ENCODE assay signal across 27 cellular contexts in genomic region chr10:75123088-75123682, GRCh38. TPM values are rescaled to one million over a fixed set of nuclear protein-coding genes. Genes with fewer than 3 reads are reported as not detected.
DNase-seq lines count a peak whose midpoint lies in the region; ATAC-seq and TF ChIP-seq lines count a peak whose summit lies in the region.
"Had no signal": no experiment of that assay in that cellular context is flagged by ENCODE, and none has a peak within 500 bp of the region (broad histone marks: within the 10 kb centered on the region; RNA-seq: fewer than 3 reads in every experiment).

No MANE protein-coding gene starts in this region.

- 0 out of 2 replicates have a peak overlapping the region, but pooled peaks have one; percentile 39 for H3K27ac Mint-ChIP-seq in WTC11
- H3K27ac Mint-ChIP-seq in osteocyte (ENCODE audit: unreplicated experiment) = no peak overlapping the region

- intact Hi-C loops in cardiac septum (cut with DNase I) (no loop called here), mucosa of descending colon (cut with DNase I, micrococcal nuclease) (no loop called here), colonic mucosa (cut with DNase I) (no loop called here)

- ATAC-seq in WTC11 (0 out of 2 replicates have a peak, but pooled peaks have one; percentile 22), mucosa of descending colon (peak; percentile 22)
- ATAC-seq: left lobe of liver had no signal

- H3K4me1 ChIP-seq in cardiac muscle cell (ENCODE audit: low read depth) (peaks cover 8% of the 10 kb centered on the region), mucosa of descending colon (ENCODE audit: low read depth) (peaks cover 5% of the 10 kb centered on the region), colonic mucosa (no peaks in the 10 kb centered on the region)
- H3K4me1 ChIP-seq: prostate gland had no signal

- CTCF ChIA-PET in WTC11 (lab: Charles Lee) = interaction anchor here (0.9 to 1.2 kb wide), 2 partner anchors 17 to 23 kb away, joined by 3 read pairs; no protein-coding TSS in a partner anchor

- no peak for DNase-seq in cardiac muscle cell (ENCODE audit: low read depth in 1 of 2, low spot score in 1 of 2)
- no peak for DNase-seq in cardiac septum (ENCODE audit: low spot score)
- no peak for DNase-seq in WTC11 (ENCODE audit: low spot score)
- no peak for DNase-seq in mucosa of descending colon
- DNase-seq in colonic mucosa = no peak
- no peak for DNase-seq in osteocyte (ENCODE audit: extremely low spot score, unreplicated experiment)
- no peak for DNase-seq in activated gamma-delta T cell (lab: John Stamatoyannopoulos, UW)
- DNase-seq: activated CD4-positive, alpha-beta T cell treated with anti-CD3 and anti-CD28 coated beads, Interleukin-2, amount 50 U/mL, for 48 hours; activated T-cell treated with anti-CD3 and anti-CD28 coated beads for 4 hours; central memory CD4-positive, alpha-beta T cell; dorsolateral prefrontal cortex; EL; foreskin fibroblast; H7; immature natural killer cell; NCI-H1436 treated with DMSO at 0.1 percent for 48 hours; NCI-H2107; NCI-H446; SK-N-SH; stimulated activated CD8-positive, alpha-beta memory T cell treated with anti-CD3 and anti-CD28 coated beads, Interleukin-4, amount 100 ng/mL, for 48 hours; uterus had no signal

- H3K4me3 Mint-ChIP-seq in WTC11 (no peak overlapping the region), osteocyte (ENCODE audit: unreplicated experiment) (no peak overlapping the region)
- H3K4me3 Mint-ChIP-seq: immature natural killer cell had no signal

- H3K9me3 Mint-ChIP-seq in WTC11 = no peaks in the 10 kb centered on the region
- no peaks in the 10 kb centered on the region for H3K9me3 Mint-ChIP-seq in osteocyte (ENCODE audit: unreplicated experiment)
- H3K9me3 Mint-ChIP-seq: immature natural killer cell had no signal

- TF ChIP-seq CTCF in cardiac muscle cell (IDR thresholded peaks at IDR 0.05; ENCODE audit: low read depth, low read length) (no peak), WTC11 (IDR thresholded peaks at IDR 0.05) (no peak), mucosa of descending colon (IDR thresholded peaks at IDR 0.05) (no peak), colonic mucosa (IDR thresholded peaks at IDR 0.05) (no peak), osteocyte (IDR thresholded peaks at IDR 0.05) (no peak)

- H3K4me1 Mint-ChIP-seq in WTC11 = peaks cover 7% of the 10 kb centered on the region; the same call in 1 of the 2 replicates
- peaks cover 15% of the 10 kb centered on the region for H3K4me1 Mint-ChIP-seq in osteocyte (ENCODE audit: unreplicated experiment)

- H3K9me3 ChIP-seq in cardiac muscle cell (ENCODE audit: low read depth) (no peaks in the 10 kb centered on the region), mucosa of descending colon (no peaks in the 10 kb centered on the region), colonic mucosa (no peaks in the 10 kb centered on the region)
- H3K9me3 ChIP-seq: ascending aorta, prostate gland, SK-N-SH, uterus had no signal

- H3K36me3 Mint-ChIP-seq in WTC11 = no peaks in the 10 kb centered on the region; the same call in 1 of the 2 replicates
- H3K36me3 Mint-ChIP-seq in osteocyte (ENCODE audit: unreplicated experiment) = peaks cover 15% of the 10 kb centered on the region
- H3K36me3 Mint-ChIP-seq: immature natural killer cell had no signal

- H3K27ac ChIP-seq in cardiac muscle cell (peak overlapping the region; percentile 57), colonic mucosa (no peak overlapping the region)
- H3K27ac ChIP-seq: ascending aorta, C4-2B, dorsolateral prefrontal cortex, hepatocyte, KMS-11, prostate gland, uterus had no signal

- no peaks in the 10 kb centered on the region for H3K36me3 ChIP-seq in cardiac muscle cell
- H3K36me3 ChIP-seq in mucosa of descending colon (ENCODE audit: low read depth) = no peaks in the 10 kb centered on the region
- no peaks in the 10 kb centered on the region for H3K36me3 ChIP-seq in colonic mucosa
- H3K36me3 ChIP-seq: prostate gland, uterus had no signal

- no peak overlapping the region for H3K4me3 ChIP-seq in cardiac muscle cell
- H3K4me3 ChIP-seq in mucosa of descending colon = no peak overlapping the region
- no peak overlapping the region for H3K4me3 ChIP-seq in colonic mucosa
- H3K4me3 ChIP-seq: ascending aorta, dorsolateral prefrontal cortex, hepatocyte, prostate gland, uterus had no signal

- no peak overlapping the region for H3K9ac ChIP-seq in colonic mucosa (ENCODE audit: low read depth in 2 of 2, low read length in 2 of 2)
- H3K9ac ChIP-seq: KMS-11, SK-N-SH had no signal

- H3K27me3 ChIP-seq in cardiac muscle cell = no peaks in the 10 kb centered on the region
- H3K27me3 ChIP-seq in colonic mucosa = no peaks in the 10 kb centered on the region
- H3K27me3 ChIP-seq: ascending aorta, dorsolateral prefrontal cortex, hepatocyte, uterus had no signal

- H3K27me3 Mint-ChIP-seq in WTC11 (ENCODE audit: low read depth) = no peaks in the 10 kb centered on the region
- no peaks in the 10 kb centered on the region for H3K27me3 Mint-ChIP-seq in osteocyte (ENCODE audit: unreplicated experiment)

- POLR2A ChIA-PET in WTC11 (lab: Charles Lee) = no interaction called here

TF ChIP-seq in WTC11, 78 proteins besides CTCF, POLR2A, EP300 and RAD21:
- TF ChIP-seq FOXJ3 (CRISPR knock-in tag; IDR thresholded peaks at IDR 0.05; ENCODE audit: borderline replicate concordance) = no peak

RNA-seq across cellular contexts. Expression of gene SAMD8, which starts 11.7 kb away (rescaled TPM):
- 13.1 and 15.8 TPM in 2 replicates for total RNA-seq in cardiac muscle cell
- polyA plus RNA-seq in cardiac muscle cell = 9.4 and 14.8 TPM in 2 replicates
- total RNA-seq in cardiac septum = 25.7 TPM
- total RNA-seq in WTC11 (2021) = 20.9 to 23.0 TPM (median 21.7 TPM) in 3 replicates
- 10 to 100 TPM; 12.1 to 26.6 (median 13.6) TPM for total RNA-seq in mucosa of descending colon
- 10 to 100 TPM in 1 of 2 donors, 1 to 10 TPM in 1; 8.9 to 21.5 TPM for total RNA-seq in colonic mucosa
- 25.9 and 26.4 TPM in 2 replicates for total RNA-seq in osteocyte
